Comparison of ENCODE assay signal across 10 cellular contexts in genomic region chr2:30565860-30566358, GRCh38.
A peak's percentile ranks its signal among the peaks of the same experiment; 100 is the strongest.
DNase-seq lines count a peak whose midpoint lies in the region; ATAC-seq, FAIRE-seq and TF ChIP-seq lines count a peak whose summit lies in the region.
"Had no signal": no experiment of that assay in that cellular context is flagged by ENCODE, and none has a peak within 500 bp of the region (broad histone marks: within the 10 kb centered on the region; RNA-seq: fewer than 3 reads in every experiment).

No MANE protein-coding gene starts in this region.

- H3K36me3 Mint-ChIP-seq in activated T-helper 17 cell treated with anti-CD3 and anti-CD28 coated beads, Interleukin-2, amount 50 U/mL, for 72 hours (ENCODE audit: low read depth), result peaks cover 43% of the 10 kb centered on the region

- intact Hi-C loops in right cardiac atrium (cut with DNase I), result no loop called here

- H4K20me1 ChIP-seq in smooth muscle cell (ENCODE audit: low read depth), result no peaks in the 10 kb centered on the region

- no peaks in the 10 kb centered on the region for H3K27me3 Mint-ChIP-seq in activated T-helper 17 cell treated with anti-CD3 and anti-CD28 coated beads, Interleukin-2, amount 50 U/mL, for 72 hours

- in situ Hi-C loops in KBM-7 (cut with MboI; ENCODE audit: low pct_unique_long_range_greater_than_20kb, low sequenced_read_pairs), result no loop called here

- peaks cover 5% of the 10 kb centered on the region for H3F3A ChIP-seq in smooth muscle cell (ENCODE audit: low read depth)

- H3K9me3 Mint-ChIP-seq in activated T-helper 17 cell treated with anti-CD3 and anti-CD28 coated beads, Interleukin-2, amount 50 U/mL, for 72 hours, result no peaks in the 10 kb centered on the region

- H3K36me3 ChIP-seq in smooth muscle cell (ENCODE audit: low read depth), result no peaks in the 10 kb centered on the region

- H3K4me3 ChIP-seq in right cardiac atrium (ENCODE audit: low read length) (peak overlapping the region; percentile 1), smooth muscle cell (no peak overlapping the region)
- H3K4me3 ChIP-seq: PC-9 had no signal

- 59% methylated on average over 5 of the region's 5 CpGs for WGBS in right cardiac atrium
- 36% methylated on average over 5 of the region's 5 CpGs for WGBS in smooth muscle cell (ENCODE audit: low lambda C conversion rate)

- no peak for TF ChIP-seq CTCF in smooth muscle cell (IDR thresholded peaks at IDR 0.05; ENCODE audit: borderline replicate concordance, insufficient read depth, poor library complexity, severe bottlenecking)

- no peak for FAIRE-seq in HTR-8/SVneo (lab: Jason Lieb, UNC)

- H3K27ac Mint-ChIP-seq in activated T-helper 17 cell treated with anti-CD3 and anti-CD28 coated beads, Interleukin-2, amount 50 U/mL, for 72 hours, result peak overlapping the region; percentile 73

- H3K4me1 Mint-ChIP-seq in activated T-helper 17 cell treated with anti-CD3 and anti-CD28 coated beads, Interleukin-2, amount 50 U/mL, for 72 hours, result peaks cover 5% of the 10 kb centered on the region

- peak overlapping the region; percentile 13 for H3K4me2 ChIP-seq in smooth muscle cell
- H3K4me2 ChIP-seq: PC-9 had no signal

- ATAC-seq in activated T-helper 17 cell treated with anti-CD3 and anti-CD28 coated beads, Interleukin-2, amount 50 U/mL, for 72 hours (replicated peaks), result peak; percentile 87
- ATAC-seq in right cardiac atrium (peak; percentile 42 to 75), HG02588 (IDR thresholded peaks at IDR 0.05; ENCODE audit: unreplicated experiment) (no peak)
- ATAC-seq: foreskin keratinocyte had no signal

- DNase-seq in GM04504 (ENCODE audit: low read depth) (peak; percentile 6), right cardiac atrium (peak in 1 of 3 donors; percentile 16), smooth muscle cell (lab: John Stamatoyannopoulos, UW; ENCODE audit: unreplicated experiment) (no peak), HTR-8/SVneo (ENCODE audit: insufficient read length, low spot score) (no peak), KBM-7 (no peak)
- DNase-seq: activated CD8-positive, alpha-beta memory T cell treated with anti-CD3 and anti-CD28 coated beads, Interleukin-2, amount 50 U/mL, for 48 hours; foreskin keratinocyte; PC-9 had no signal

- H3K4me1 ChIP-seq in right cardiac atrium (ENCODE audit: control insufficient read depth, insufficient read depth, low read length) (no peaks in the 10 kb centered on the region), smooth muscle cell (ENCODE audit: low read depth) (no peaks in the 10 kb centered on the region)

- H3K79me2 ChIP-seq in smooth muscle cell (ENCODE audit: low read depth), result no peaks in the 10 kb centered on the region

- H3K9me3 ChIP-seq in right cardiac atrium (ENCODE audit: control insufficient read depth, low read length) (no peaks in the 10 kb centered on the region), smooth muscle cell (replicated peaks; ENCODE audit: low read depth) (no peaks in the 10 kb centered on the region)

- no peak overlapping the region for H3K27ac ChIP-seq in right cardiac atrium (ENCODE audit: low read length)
- H3K27ac ChIP-seq in smooth muscle cell (ENCODE audit: low read depth), result peak overlapping the region; percentile 59
- H3K27ac ChIP-seq: foreskin keratinocyte, PC-9 had no signal

- H3K9ac ChIP-seq in smooth muscle cell (ENCODE audit: low read depth), result no peak overlapping the region

- H3K27me3 ChIP-seq in right cardiac atrium (ENCODE audit: control insufficient read depth, insufficient read depth) (no peaks in the 10 kb centered on the region), smooth muscle cell (ENCODE audit: low read depth) (no peaks in the 10 kb centered on the region)
- H3K27me3 ChIP-seq: foreskin keratinocyte had no signal

- H2AFZ ChIP-seq in smooth muscle cell (ENCODE audit: low read depth), result no peak overlapping the region
- H2AFZ ChIP-seq: PC-9 had no signal

- peak overlapping the region; percentile 17 for H3K4me3 Mint-ChIP-seq in activated T-helper 17 cell treated with anti-CD3 and anti-CD28 coated beads, Interleukin-2, amount 50 U/mL, for 72 hours
